Comparison of ENCODE assay signal across 9 cellular contexts in genomic region chr4:159048166-159048886, GRCh38. TPM values are rescaled to one million over a fixed set of nuclear protein-coding genes. Genes with fewer than 3 reads are reported as not detected.
DNase-seq lines count a peak whose midpoint lies in the region; ATAC-seq, FAIRE-seq and TF ChIP-seq lines count a peak whose summit lies in the region.
"Had no signal": no experiment of that assay in that cellular context is flagged by ENCODE, and none has a peak within 500 bp of the region (broad histone marks: within the 10 kb centered on the region; RNA-seq: fewer than 3 reads in every experiment).

No MANE protein-coding gene starts in this region.

- H3K27me3 Mint-ChIP-seq in astrocyte (ENCODE audit: low read depth, unreplicated experiment), result no peaks in the 10 kb centered on the region
- H3K27me3 Mint-ChIP-seq in activated T-helper 1 cell treated with anti-CD3 and anti-CD28 coated beads, Interleukin-12 subunit alpha, Interleukin-12 subunit beta, Interleukin-2, Interleukin-4 antibody, amounts not matched to agents 30 ng/mL and 10 ng/mL and 1 ng/mL, durations not matched to agents 14 hours and 24 hours and 36 hours (ENCODE audit: insufficient read depth), result peaks cover 2% of the 10 kb centered on the region
- peaks cover 28% of the 10 kb centered on the region for H3K27me3 Mint-ChIP-seq in T-helper 2 cell treated with Interferon-gamma antibody and Interleukin-4, amounts not matched to agents 5 μg/mL and 100 μg/mL, for 36 hours (ENCODE audit: low read depth)

- no peak for TF ChIP-seq POLR2A in sigmoid colon (IDR thresholded peaks at IDR 0.05)

- H3K4me2 ChIP-seq in astrocyte (ENCODE audit: low read length), result peak overlapping the region; percentile 81

- H3K36me3 Mint-ChIP-seq in astrocyte (ENCODE audit: low read depth, unreplicated experiment), result no peaks in the 10 kb centered on the region
- H3K36me3 Mint-ChIP-seq in activated T-helper 1 cell treated with anti-CD3 and anti-CD28 coated beads, Interleukin-12 subunit alpha, Interleukin-12 subunit beta, Interleukin-2, Interleukin-4 antibody, amounts not matched to agents 30 ng/mL and 10 ng/mL and 1 ng/mL, durations not matched to agents 14 hours and 24 hours and 36 hours (ENCODE audit: low read depth), result peaks cover 1% of the 10 kb centered on the region
- peaks cover 1% of the 10 kb centered on the region for H3K36me3 Mint-ChIP-seq in T-helper 2 cell treated with Interferon-gamma antibody and Interleukin-4, amounts not matched to agents 5 μg/mL and 100 μg/mL, for 36 hours (ENCODE audit: low read depth)

- H3K4me3 ChIP-seq in astrocyte (ENCODE audit: insufficient read depth, low read depth, low read length) (peak overlapping the region; percentile 53), sigmoid colon (peak overlapping the region; percentile 5 to 39 (median 34))

- no peaks in the 10 kb centered on the region for H3K79me2 ChIP-seq in astrocyte (ENCODE audit: insufficient read depth, low read length)

- no peak for TF ChIP-seq EP300 in sigmoid colon (IDR thresholded peaks at IDR 0.05)

- H3K27me3 ChIP-seq in astrocyte (ENCODE audit: insufficient read depth, low read length), result no peaks in the 10 kb centered on the region
- H3K27me3 ChIP-seq in sigmoid colon, result no peaks in the 10 kb centered on the region
- H3K27me3 ChIP-seq: ascending aorta had no signal

- no peak for FAIRE-seq in astrocyte (lab: Jason Lieb, UNC)

- H3K27ac ChIP-seq in astrocyte (ENCODE audit: low read depth, low read length), result peak overlapping the region; percentile 34
- H3K27ac ChIP-seq in sigmoid colon, result peak overlapping the region; percentile 35 to 67 (median 58)

- TF ChIP-seq CTCF in astrocyte (IDR thresholded peaks at IDR 0.05; ENCODE audit: insufficient read depth, low read depth, low read length), result no peak
- no peak for TF ChIP-seq CTCF in sigmoid colon (IDR thresholded peaks at IDR 0.05)

- H3K9me3 ChIP-seq in astrocyte (ENCODE audit: insufficient read depth, low read depth, low read length) (no peaks in the 10 kb centered on the region), sigmoid colon (no peaks in the 10 kb centered on the region)
- H3K9me3 ChIP-seq: ascending aorta had no signal

- H2AFZ ChIP-seq in astrocyte (ENCODE audit: low read depth, low read length), result peak overlapping the region; percentile 69

- peak overlapping the region; percentile 72 for H3K27ac Mint-ChIP-seq in astrocyte (ENCODE audit: unreplicated experiment)
- no peak overlapping the region for H3K27ac Mint-ChIP-seq in activated T-helper 1 cell treated with anti-CD3 and anti-CD28 coated beads, Interleukin-12 subunit alpha, Interleukin-12 subunit beta, Interleukin-2, Interleukin-4 antibody, amounts not matched to agents 30 ng/mL and 10 ng/mL and 1 ng/mL, durations not matched to agents 14 hours and 24 hours and 36 hours
- H3K27ac Mint-ChIP-seq in T-helper 2 cell treated with Interferon-gamma antibody and Interleukin-4, amounts not matched to agents 5 μg/mL and 100 μg/mL, for 36 hours, result no peak overlapping the region

- intact Hi-C loops in sigmoid colon (cut with DNase I), result loop anchor here (5.0 kb wide), 1 partner anchor 54 kb away; the partner anchor contains the start of gene RAPGEF2
- intact Hi-C loops in activated T-helper 1 cell treated with anti-CD3 and anti-CD28 coated beads, Interleukin-12 subunit alpha, Interleukin-12 subunit beta, Interleukin-2, Interleukin-4 antibody, amounts not matched to agents 30 ng/mL and 10 ng/mL and 1 ng/mL, durations not matched to agents 14 hours and 24 hours and 36 hours (cut with micrococcal nuclease), result no loop called here

- DNase-seq in HuH-7 (ENCODE audit: low spot score) (peak; percentile 49), astrocyte (ENCODE audit: low read depth) (peak; percentile 94), hepatic stellate cell (ENCODE audit: low spot score) (peak; percentile 59), sigmoid colon (peak; percentile 85)
- no peak for DNase-seq in activated T-helper 1 cell treated with anti-CD3 and anti-CD28 coated beads, Interleukin-12 subunit alpha, Interleukin-12 subunit beta, Interleukin-2, Interleukin-4 antibody, amounts not matched to agents 30 ng/mL and 10 ng/mL and 1 ng/mL, durations not matched to agents 14 hours and 24 hours and 36 hours (ENCODE audit: low spot score)
- DNase-seq in T-helper 2 cell treated with Interferon-gamma antibody and Interleukin-4, amounts not matched to agents 5 μg/mL and 100 μg/mL, for 36 hours (ENCODE audit: low spot score), result no peak
- no peak for DNase-seq in activated CD8-positive, alpha-beta memory T cell treated with anti-CD3 and anti-CD28 coated beads, Interleukin-2, amount 50 U/mL, for 48 hours

- peaks cover 14% of the 10 kb centered on the region for H3K4me1 ChIP-seq in astrocyte (ENCODE audit: insufficient read depth, low read length)
- peaks cover 0 to 20% (median 2%) of the 10 kb centered on the region in 4 donors for H3K4me1 ChIP-seq in sigmoid colon
- H3K4me1 ChIP-seq: ascending aorta had no signal

- peaks cover 19% of the 10 kb centered on the region for H3K4me1 Mint-ChIP-seq in astrocyte (ENCODE audit: low read depth, unreplicated experiment)
- peaks cover 36% of the 10 kb centered on the region for H3K4me1 Mint-ChIP-seq in activated T-helper 1 cell treated with anti-CD3 and anti-CD28 coated beads, Interleukin-12 subunit alpha, Interleukin-12 subunit beta, Interleukin-2, Interleukin-4 antibody, amounts not matched to agents 30 ng/mL and 10 ng/mL and 1 ng/mL, durations not matched to agents 14 hours and 24 hours and 36 hours (ENCODE audit: low read depth)
- H3K4me1 Mint-ChIP-seq in T-helper 2 cell treated with Interferon-gamma antibody and Interleukin-4, amounts not matched to agents 5 μg/mL and 100 μg/mL, for 36 hours (ENCODE audit: low read depth), result peaks cover 39% of the 10 kb centered on the region

- peak overlapping the region; percentile 52 for H3K4me3 Mint-ChIP-seq in astrocyte (ENCODE audit: unreplicated experiment)
- no peak overlapping the region for H3K4me3 Mint-ChIP-seq in activated T-helper 1 cell treated with anti-CD3 and anti-CD28 coated beads, Interleukin-12 subunit alpha, Interleukin-12 subunit beta, Interleukin-2, Interleukin-4 antibody, amounts not matched to agents 30 ng/mL and 10 ng/mL and 1 ng/mL, durations not matched to agents 14 hours and 24 hours and 36 hours
- H3K4me3 Mint-ChIP-seq in T-helper 2 cell treated with Interferon-gamma antibody and Interleukin-4, amounts not matched to agents 5 μg/mL and 100 μg/mL, for 36 hours, result no peak overlapping the region

- H3K9ac ChIP-seq in astrocyte (ENCODE audit: low read length), result peak overlapping the region; percentile 53

- no peaks in the 10 kb centered on the region for H4K20me1 ChIP-seq in astrocyte (ENCODE audit: insufficient read depth, low read length)

- 13 to 54% methylated on average over 16 of the region's 16 CpGs for WGBS in sigmoid colon, 2 donors

- H3K36me3 ChIP-seq in astrocyte (ENCODE audit: insufficient read depth, low read length), result no peaks in the 10 kb centered on the region
- no peaks in the 10 kb centered on the region for H3K36me3 ChIP-seq in sigmoid colon
- H3K36me3 ChIP-seq: ascending aorta had no signal

- H3K9me3 Mint-ChIP-seq in astrocyte (ENCODE audit: unreplicated experiment), result no peaks in the 10 kb centered on the region
- H3K9me3 Mint-ChIP-seq in activated T-helper 1 cell treated with anti-CD3 and anti-CD28 coated beads, Interleukin-12 subunit alpha, Interleukin-12 subunit beta, Interleukin-2, Interleukin-4 antibody, amounts not matched to agents 30 ng/mL and 10 ng/mL and 1 ng/mL, durations not matched to agents 14 hours and 24 hours and 36 hours, result no peaks in the 10 kb centered on the region
- H3K9me3 Mint-ChIP-seq in T-helper 2 cell treated with Interferon-gamma antibody and Interleukin-4, amounts not matched to agents 5 μg/mL and 100 μg/mL, for 36 hours, result no peaks in the 10 kb centered on the region

- ATAC-seq in GM21447 (IDR thresholded peaks at IDR 0.05; ENCODE audit: unreplicated experiment), result no peak

RNA-seq across cellular contexts. Expression of gene RAPGEF2, which starts 54.6 kb away (rescaled TPM):
- total RNA-seq in astrocyte (50.9 and 59.0 TPM in 2 replicates), sigmoid colon (10 to 100 TPM; 34.2 to 63.1 (median 55.9) TPM)
- 10 to 100 TPM in 2 of 3 donors, 1 to 10 TPM in 1; 7.8 to 18.5 (median 10.7) TPM for polyA plus RNA-seq in sigmoid colon
- 27.5 and 28.3 TPM in 2 replicates for total RNA-seq in activated T-helper 1 cell treated with anti-CD3 and anti-CD28 coated beads, Interleukin-12 subunit alpha, Interleukin-12 subunit beta, Interleukin-2, Interleukin-4 antibody, amounts not matched to agents 30 ng/mL and 10 ng/mL and 1 ng/mL, durations not matched to agents 14 hours and 24 hours and 36 hours

Comparison
In these comparisons a context has a peak if more than half of its experiments do, and no peak if none do; other contexts are left out.
1. DNase-seq: peak in HuH-7 (single experiment), astrocyte (single experiment), hepatic stellate cell (single experiment) and sigmoid colon (single experiment); none in activated T-helper 1 cell treated with anti-CD3 and anti-CD28 coated beads, Interleukin-12 subunit alpha, Interleukin-12 subunit beta, Interleukin-2, Interleukin-4 antibody, amounts not matched to agents 30 ng/mL and 10 ng/mL and 1 ng/mL, durations not matched to agents 14 hours and 24 hours and 36 hours (single experiment), T-helper 2 cell treated with Interferon-gamma antibody and Interleukin-4, amounts not matched to agents 5 μg/mL and 100 μg/mL, for 36 hours (single experiment) and activated CD8-positive, alpha-beta memory T cell treated with anti-CD3 and anti-CD28 coated beads, Interleukin-2, amount 50 U/mL, for 48 hours (single experiment).